Comparison of ENCODE assay signal across 11 cellular contexts in genomic region chr2:109662889-109663288, GRCh38. TPM values are rescaled to one million over a fixed set of nuclear protein-coding genes. Genes with fewer than 3 reads are reported as not detected.
DNase-seq lines count a peak whose midpoint lies in the region; ATAC-seq and TF ChIP-seq lines count a peak whose summit lies in the region.
"Had no signal": no experiment of that assay in that cellular context is flagged by ENCODE, and none has a peak within 500 bp of the region (broad histone marks: within the 10 kb centered on the region; RNA-seq: fewer than 3 reads in every experiment).

No MANE protein-coding gene starts in this region.

- intact Hi-C loops in ascending aorta (cut with DNase I): no loop called here

- peak; percentile 16; the same call in 1 of the 2 replicates for TF ChIP-seq CTCF in 22Rv1 (IDR thresholded peaks at IDR 0.05)
- TF ChIP-seq CTCF in GM13977 (IDR thresholded peaks at IDR 0.05; ENCODE audit: extremely low read depth, insufficient read depth, missing control alignments): peak; percentile 6
- TF ChIP-seq CTCF in ascending aorta (IDR thresholded peaks at IDR 0.05): peak in 1 of 3 experiments; percentile 7
- TF ChIP-seq CTCF in hepatocyte (IDR thresholded peaks at IDR 0.05; ENCODE audit: poor library complexity): peak; percentile 17

- no peak overlapping the region for H2AFZ ChIP-seq in hepatocyte

- no peaks in the 10 kb centered on the region for H3K9me3 Mint-ChIP-seq in effector memory CD8-positive, alpha-beta T cell

- peaks cover 23 to 46% of the 10 kb centered on the region in 2 donors for H3K27me3 Mint-ChIP-seq in effector memory CD8-positive, alpha-beta T cell

- no peak overlapping the region for H3K4me3 Mint-ChIP-seq in effector memory CD8-positive, alpha-beta T cell

- H3K36me3 ChIP-seq in ascending aorta: no peaks in the 10 kb centered on the region
- no peaks in the 10 kb centered on the region for H3K36me3 ChIP-seq in hepatocyte (replicated peaks; ENCODE audit: insufficient read depth, low read depth)

- no peak overlapping the region for H3K27ac Mint-ChIP-seq in effector memory CD8-positive, alpha-beta T cell

- H3K4me1 ChIP-seq in ascending aorta (peaks cover 0 to 7% of the 10 kb centered on the region in 2 donors), hepatocyte (ENCODE audit: insufficient read depth) (no peaks in the 10 kb centered on the region)

- H3K79me2 ChIP-seq in hepatocyte: no peaks in the 10 kb centered on the region

- no peaks in the 10 kb centered on the region for H3K27me3 ChIP-seq in ascending aorta
- H3K27me3 ChIP-seq in hepatocyte: no peaks in the 10 kb centered on the region

- H3K36me3 Mint-ChIP-seq in effector memory CD8-positive, alpha-beta T cell (ENCODE audit: insufficient read depth): no peaks in the 10 kb centered on the region

- no peaks in the 10 kb centered on the region for H3K4me1 Mint-ChIP-seq in effector memory CD8-positive, alpha-beta T cell (ENCODE audit: low read depth in 2 of 2)

- DNase-seq in GM13977 (ENCODE audit: low spot score) (no peak), ascending aorta (ENCODE audit: low spot score in 2 of 2) (no peak), hepatocyte (ENCODE audit: low spot score) (no peak), NCI-H748 (lab: John Stamatoyannopoulos, UW; ENCODE audit: unreplicated experiment) (no peak), NCI-H69 (lab: John Stamatoyannopoulos, UW) (no peak), C1 segment of cervical spinal cord (lab: John Stamatoyannopoulos, UW) (no peak)
- DNase-seq in effector memory CD8-positive, alpha-beta T cell: no peak
- DNase-seq: activated CD4-positive, alpha-beta T cell treated with anti-CD3 and anti-CD28 coated beads for 1 hour; NCI-H2107; posterior cingulate gyrus had no signal

- no peak overlapping the region for H3K27ac ChIP-seq in 22Rv1
- peak overlapping the region; percentile 20 to 37 for H3K27ac ChIP-seq in ascending aorta
- no peak overlapping the region for H3K27ac ChIP-seq in hepatocyte

- ATAC-seq in effector memory CD8-positive, alpha-beta T cell (replicated peaks): no peak

- H3K4me3 ChIP-seq in ascending aorta (no peak overlapping the region), hepatocyte (no peak overlapping the region)

- H3K9me3 ChIP-seq in ascending aorta (no peaks in the 10 kb centered on the region), hepatocyte (ENCODE audit: low read depth) (no peaks in the 10 kb centered on the region)

- in situ Hi-C loops in GM13977 (cut with MboI; ENCODE audit: low pct_unique_long_range_greater_than_20kb, low sequenced_read_pairs, unreplicated experiment): no loop called here

- no peaks in the 10 kb centered on the region for H4K20me1 ChIP-seq in hepatocyte (ENCODE audit: insufficient read depth, poor library complexity, severe bottlenecking)

- no peaks in the 10 kb centered on the region for H3K9me2 ChIP-seq in hepatocyte (replicated peaks; ENCODE audit: insufficient read depth)

- no peak overlapping the region for H3K4me2 ChIP-seq in hepatocyte

RNA-seq across cellular contexts. Expression of gene SOWAHC, which starts 48.7 kb away (rescaled TPM):
- total RNA-seq in ascending aorta (20.8 TPM), hepatocyte (26.2 and 26.5 TPM in 2 replicates)
- polyA plus RNA-seq in hepatocyte: 14.0 and 18.8 TPM in 2 replicates

RNA-seq across cellular contexts. Expression of gene SEPTIN10, which starts 49.1 kb away (rescaled TPM):
- total RNA-seq in ascending aorta (59.0 TPM), hepatocyte (49.3 and 58.7 TPM in 2 replicates)
- 35.7 and 38.7 TPM in 2 replicates for polyA plus RNA-seq in hepatocyte

Comparison
In these comparisons a context has a peak if more than half of its experiments do, and no peak if none do; other contexts are left out.
1. H3K27ac ChIP-seq: peak in ascending aorta (2 of 2); none in 22Rv1 (single experiment) and hepatocyte (single experiment).